ENCODE assay signal across 12 cellular contexts in genomic region chr1:93722081-93723031, GRCh38. TPM values are rescaled to one million over a fixed set of nuclear protein-coding genes. Genes with fewer than 3 reads are reported as not detected.
A peak's percentile ranks its signal among the peaks of the same experiment; 100 is the strongest.
DNase-seq lines count a peak whose midpoint lies in the region; ATAC-seq and TF ChIP-seq lines count a peak whose summit lies in the region.
"Had no signal": no experiment of that assay in that cellular context is flagged by ENCODE, and none has a peak within 500 bp of the region (broad histone marks: within the 10 kb centered on the region; RNA-seq: fewer than 3 reads in every experiment).

No MANE protein-coding gene starts in this region.

- peak overlapping the region; percentile 11 to 74 (median 62); a peak in 19 of 22 replicates for H3K9ac ChIP-seq in BLaER1 treated with 17β-estradiol and CSF1 and Interleukin-3, amounts not matched to agents 10 nM and 100 nM

- H3K79me2 ChIP-seq in osteoblast (ENCODE audit: insufficient read depth, low read length): no peaks in the 10 kb centered on the region

- H3K9me3 ChIP-seq in BLaER1 treated with 17β-estradiol and CSF1 and Interleukin-3, amounts not matched to agents 10 nM and 100 nM (replicated peaks in 1 of 11): peaks cover 0 to 11% (median 5%) of the 10 kb centered on the region in 11 experiments; a peak in 14 of 22 replicates
- H3K9me3 ChIP-seq in SJSA1 (replicated peaks) (no peaks in the 10 kb centered on the region), osteoblast (ENCODE audit: low read depth, low read length) (no peaks in the 10 kb centered on the region)
- H3K9me3 ChIP-seq: prostate gland had no signal

- H3K27ac ChIP-seq in BLaER1 treated with 17β-estradiol and CSF1 and Interleukin-3, amounts not matched to agents 10 nM and 100 nM: peak overlapping the region in 10 of 11 experiments; percentile 8 to 82 (median 74); a peak in 19 of 22 replicates
- peak overlapping the region; percentile 92 for H3K27ac ChIP-seq in SJSA1
- peak overlapping the region; percentile 58 for H3K27ac ChIP-seq in osteoblast (ENCODE audit: low read depth, low read length)
- H3K27ac ChIP-seq: prostate gland, SK-N-MC had no signal

- no peak for ATAC-seq in GM21390 (IDR thresholded peaks at IDR 0.05; ENCODE audit: unreplicated experiment)
- ATAC-seq in GM18867 (IDR thresholded peaks at IDR 0.05; ENCODE audit: unreplicated experiment): no peak

- H3K4me1 ChIP-seq in BLaER1 treated with 17β-estradiol and CSF1 and Interleukin-3, amounts not matched to agents 10 nM and 100 nM: peaks cover 20 to 46% (median 31%) of the 10 kb centered on the region in 10 experiments
- H3K4me1 ChIP-seq in SJSA1 (replicated peaks): peaks cover 39% of the 10 kb centered on the region
- peaks cover 25% of the 10 kb centered on the region for H3K4me1 ChIP-seq in osteoblast (ENCODE audit: insufficient read depth, low read length)
- H3K4me1 ChIP-seq: prostate gland had no signal

- 0 out of 22 replicates have a peak, but pooled peaks cover 0 to 4% (median 0%) of the 10 kb centered on the region in 11 experiments for H3K36me3 ChIP-seq in BLaER1 treated with 17β-estradiol and CSF1 and Interleukin-3, amounts not matched to agents 10 nM and 100 nM
- H3K36me3 ChIP-seq in SJSA1 (no peaks in the 10 kb centered on the region), osteoblast (ENCODE audit: insufficient read depth, low read length) (no peaks in the 10 kb centered on the region)
- H3K36me3 ChIP-seq: prostate gland had no signal

- peak overlapping the region; percentile 77 for H2AFZ ChIP-seq in osteoblast (ENCODE audit: low read length)

- peak; percentile 21 for TF ChIP-seq CTCF in osteoblast (IDR thresholded peaks at IDR 0.05; ENCODE audit: extremely low read depth, low read depth, low read length)

- H3K4me3 ChIP-seq in BLaER1 treated with 17β-estradiol and CSF1 and Interleukin-3, amounts not matched to agents 10 nM and 100 nM: peak overlapping the region in 1 of 10 experiments; percentile 8; a peak in 2 of 20 replicates
- no peak overlapping the region for H3K4me3 ChIP-seq in SJSA1
- peak overlapping the region; percentile 24 for H3K4me3 ChIP-seq in osteoblast (ENCODE audit: insufficient read depth, low read length)
- H3K4me3 ChIP-seq: prostate gland, SK-N-MC had no signal

- no peaks in the 10 kb centered on the region for H3K27me3 ChIP-seq in BLaER1 treated with 17β-estradiol and CSF1 and Interleukin-3, amounts not matched to agents 10 nM and 100 nM
- H3K27me3 ChIP-seq in SJSA1 (replicated peaks): no peaks in the 10 kb centered on the region
- no peaks in the 10 kb centered on the region for H3K27me3 ChIP-seq in osteoblast (ENCODE audit: insufficient read depth, low read length)

- DNase-seq in SJSA1 (ENCODE audit: low read depth in 1 of 2, low spot score in 2 of 2) (peak in 1 of 2 experiments; percentile 58), glomerular endothelial cell (ENCODE audit: extremely low read depth, low read depth, low spot score) (peak; percentile 47), osteoblast (ENCODE audit: insufficient read length, low spot score, missing footprints) (no peak), SHP77 treated with DMSO at 0.1 percent for 48 hours (lab: John Stamatoyannopoulos, UW) (no peak), glomerular visceral epithelial cell (ENCODE audit: extremely low spot score) (no peak)
- DNase-seq: caudate nucleus, hippocampal formation had no signal

- peak overlapping the region; percentile 49 to 84 (median 73) for H3K4me2 ChIP-seq in BLaER1 treated with 17β-estradiol and CSF1 and Interleukin-3, amounts not matched to agents 10 nM and 100 nM
- H3K4me2 ChIP-seq in osteoblast (ENCODE audit: insufficient read depth, low read length): peak overlapping the region; percentile 57

- no peaks in the 10 kb centered on the region for H4K20me1 ChIP-seq in BLaER1 treated with 17β-estradiol and CSF1 and Interleukin-3, amounts not matched to agents 10 nM and 100 nM
- no peaks in the 10 kb centered on the region for H4K20me1 ChIP-seq in osteoblast (ENCODE audit: insufficient read depth, low read length)

RNA-seq across cellular contexts. Expression of gene BCAR3, which starts 40.7 kb away (rescaled TPM):
- 49.5 and 50.4 TPM in 2 replicates for total RNA-seq in SJSA1 (2014; rRNA removed; shearing (Covaris generic))
- total RNA-seq in glomerular endothelial cell (46.9 and 52.2 TPM in 2 replicates), osteoblast (34.0 and 37.1 TPM in 2 replicates)
